ENCODE assay signal across 11 cellular contexts in the genomic region with DNA sequence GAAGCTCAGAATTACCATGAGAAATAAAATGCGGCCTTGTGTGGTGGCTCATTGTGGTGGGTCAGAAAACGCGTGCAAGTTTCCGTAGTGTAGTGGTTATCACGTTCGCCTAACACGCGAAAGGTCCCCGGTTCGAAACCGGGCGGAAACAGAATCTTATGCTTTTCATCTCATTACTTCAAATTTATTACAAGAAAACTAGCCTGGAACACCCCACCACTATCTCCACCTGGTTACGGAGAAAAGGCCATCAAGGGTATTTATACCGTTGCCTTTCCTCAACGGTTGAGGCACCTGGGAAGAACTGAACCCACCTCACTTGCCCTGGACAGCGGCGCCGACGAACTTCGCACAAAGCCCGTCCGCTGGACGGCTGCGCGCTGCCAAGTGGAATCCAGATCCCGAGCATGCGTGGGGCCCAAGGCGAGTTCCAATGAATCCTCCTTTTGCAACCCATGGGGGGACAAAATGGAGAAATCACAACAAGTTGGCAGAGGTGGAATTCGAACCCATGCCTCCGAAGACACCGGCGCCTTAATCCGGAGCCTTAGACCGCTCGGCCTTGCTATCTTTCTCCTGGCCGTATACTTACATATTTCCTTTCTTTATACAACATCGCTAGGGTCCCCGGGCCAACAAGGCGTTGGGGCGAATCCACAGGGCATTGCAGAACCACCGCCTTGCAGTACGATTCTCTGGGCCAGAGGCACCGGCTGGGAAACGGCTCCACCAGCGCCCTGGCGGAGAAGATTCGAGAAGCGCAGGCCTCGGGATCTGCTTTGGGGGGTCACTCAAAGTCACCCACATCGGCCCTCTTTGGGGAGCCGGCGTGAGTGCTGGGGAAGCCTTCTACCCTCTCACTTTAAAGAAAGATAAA. TPM values are rescaled to one million over a fixed set of nuclear protein-coding genes. Genes with fewer than 3 reads are reported as not detected.
DNase-seq lines count a peak whose midpoint lies in the region; ATAC-seq, FAIRE-seq and TF ChIP-seq lines count a peak whose summit lies in the region.
"Had no signal": no experiment of that assay in that cellular context is flagged by ENCODE, and none has a peak within 500 bp of the region (broad histone marks: within the 10 kb centered on the region; RNA-seq: fewer than 3 reads in every experiment).

No MANE protein-coding gene starts in this region.

- H3K27ac Mint-ChIP-seq in natural killer cell: peak overlapping the region in 1 of 2 donors; percentile 85

- FAIRE-seq in kidney (lab: Jason Lieb, UNC): no peak
- FAIRE-seq: frontal cortex had no signal

- H3K36me3 ChIP-seq in HUES48 (ENCODE audit: control insufficient read depth, insufficient read depth, low read length): no peaks in the 10 kb centered on the region
- no peaks in the 10 kb centered on the region for H3K36me3 ChIP-seq in adipocyte (ENCODE audit: control insufficient read depth, insufficient read depth, low read length, severe bottlenecking)
- no peaks in the 10 kb centered on the region for H3K36me3 ChIP-seq in kidney (ENCODE audit: control insufficient read depth in 1 of 2, insufficient read depth in 2 of 2, low read length in 2 of 2)

- DNase-seq in Daoy (ENCODE audit: low read depth): peak; percentile 65
- DNase-seq in adipocyte (ENCODE audit: low read depth): no peak
- DNase-seq in natural killer cell: no peak
- no peak for DNase-seq in sciatic nerve (ENCODE audit: low spot score)
- DNase-seq in kidney: no peak
- no peak for DNase-seq in foreskin melanocyte

- ATAC-seq in natural killer cell (no peak), HG03159 (IDR thresholded peaks at IDR 0.05; ENCODE audit: unreplicated experiment) (no peak), sciatic nerve (no peak)

- peaks cover 7% of the 10 kb centered on the region for H3K36me3 Mint-ChIP-seq in natural killer cell

- peaks cover 18 to 37% of the 10 kb centered on the region in 2 donors for H3K4me1 Mint-ChIP-seq in natural killer cell

- H3K4me1 ChIP-seq in HUES48 (ENCODE audit: control insufficient read depth, insufficient read depth, low read length) (peaks cover 11% of the 10 kb centered on the region), adipocyte (ENCODE audit: control insufficient read depth, insufficient read depth, low read length) (no peaks in the 10 kb centered on the region), kidney (ENCODE audit: control insufficient read depth in 1 of 2, insufficient read depth in 1 of 2, low read depth in 1 of 2, low read length in 2 of 2) (peaks cover 0 to 4% of the 10 kb centered on the region in 2 donors)

- H3K9me3 Mint-ChIP-seq in natural killer cell: no peaks in the 10 kb centered on the region

- peaks cover 32 to 39% of the 10 kb centered on the region in 2 donors for H3K27me3 Mint-ChIP-seq in natural killer cell (ENCODE audit: low read depth in 2 of 2)

- intact Hi-C loops in natural killer cell (cut with micrococcal nuclease): no loop called here
- intact Hi-C loops in sciatic nerve (cut with DNase I): no loop called here
- intact Hi-C loops in kidney (cut with DNase I): no loop called here

- TF ChIP-seq CTCF in natural killer cell (IDR thresholded peaks at IDR 0.05) (no peak), kidney (IDR thresholded peaks at IDR 0.05; ENCODE audit: borderline replicate concordance, extremely low read depth, insufficient read depth) (no peak)

- H3K9ac ChIP-seq in HUES48 (ENCODE audit: low read depth, low read length) (no peak overlapping the region; the same call in 1 of the 2 replicates), adipocyte (ENCODE audit: low read length) (no peak overlapping the region), kidney (ENCODE audit: low read length in 2 of 2) (no peak overlapping the region)

- peak overlapping the region; percentile 86 for H3K4me3 Mint-ChIP-seq in natural killer cell

- H3K27ac ChIP-seq in HUES48 (ENCODE audit: low read depth, low read length) (no peak overlapping the region), kidney (ENCODE audit: low read depth in 2 of 2, low read length in 2 of 2) (no peak overlapping the region)

- H3K27me3 ChIP-seq in HUES48 (ENCODE audit: control insufficient read depth, insufficient read depth, low read length): peaks cover 13% of the 10 kb centered on the region; the same call in 1 of the 2 replicates
- H3K27me3 ChIP-seq in adipocyte (replicated peaks; ENCODE audit: control insufficient read depth, insufficient read depth, low read length): no peaks in the 10 kb centered on the region

- H3K4me3 ChIP-seq in HUES48 (ENCODE audit: low read depth, low read length) (peak overlapping the region; percentile 79), adipocyte (ENCODE audit: low read length) (peak overlapping the region; percentile 27), kidney (ENCODE audit: low read length in 2 of 2) (no peak overlapping the region)

- H3K9me3 ChIP-seq in HUES48 (ENCODE audit: control insufficient read depth, insufficient read depth, low read length) (no peaks in the 10 kb centered on the region), adipocyte (ENCODE audit: control insufficient read depth, low read length) (no peaks in the 10 kb centered on the region), kidney (ENCODE audit: control insufficient read depth in 1 of 2, low read length in 2 of 2) (no peaks in the 10 kb centered on the region)

RNA-seq across cellular contexts. Expression of a gene that starts 16.9 kb away (rescaled TPM):
- not detected in 2 replicates for total RNA-seq in Daoy (2014; rRNA removed; shearing (Covaris generic))
- total RNA-seq in natural killer cell: not detected
- not detected for total RNA-seq in sciatic nerve
- total RNA-seq in kidney: not detected
- polyA plus RNA-seq in kidney (ENCODE audit: insufficient read depth, low read depth, low replicate concordance): not detected
- total RNA-seq: frontal cortex, H4, RPMI7951 had no signal

RNA-seq across cellular contexts. Expression of a gene that starts 33.3 kb away (rescaled TPM):
- total RNA-seq in Daoy (2014; rRNA removed; shearing (Covaris generic)): not detected in 2 replicates
- not detected for total RNA-seq in natural killer cell
- total RNA-seq in sciatic nerve: not detected
- total RNA-seq in kidney: not detected
- polyA plus RNA-seq in kidney (ENCODE audit: insufficient read depth, low read depth, low replicate concordance): not detected
- total RNA-seq: frontal cortex, H4, RPMI7951 had no signal

RNA-seq across cellular contexts. Expression of a gene that starts 40.7 kb away (rescaled TPM):
- 6.7 and 9.0 TPM in 2 replicates for total RNA-seq in Daoy (2014; rRNA removed; shearing (Covaris generic))
- 1 to 10 TPM in 1 of 3 donors, under 1 TPM in 1, not detected in 1; 0.73 to 1.2 TPM for total RNA-seq in natural killer cell
- 3.2 TPM for total RNA-seq in sciatic nerve
- 6.3 TPM for total RNA-seq in kidney
- polyA plus RNA-seq in kidney (ENCODE audit: insufficient read depth, low read depth, low replicate concordance): 5.7 TPM

RNA-seq across cellular contexts. Expression of a gene that starts 58.8 kb away (rescaled TPM):
- total RNA-seq in Daoy (2014; rRNA removed; shearing (Covaris generic)): 23.3 and 23.8 TPM in 2 replicates
- 10 to 100 TPM; 33.4 to 41.6 (median 36.0) TPM for total RNA-seq in natural killer cell
- total RNA-seq in sciatic nerve: 24.6 TPM
- 34.9 TPM for total RNA-seq in kidney
- 21.8 TPM for polyA plus RNA-seq in kidney (ENCODE audit: insufficient read depth, low read depth, low replicate concordance)

Comparison
In these comparisons a context has a peak if more than half of its experiments do, and no peak if none do; other contexts are left out.
1. H3K4me3 ChIP-seq: peak in HUES48 (single experiment) and adipocyte (single experiment); none in kidney (0 of 2).